ENCODE assay signal across 18 cellular contexts in the genomic region with DNA sequence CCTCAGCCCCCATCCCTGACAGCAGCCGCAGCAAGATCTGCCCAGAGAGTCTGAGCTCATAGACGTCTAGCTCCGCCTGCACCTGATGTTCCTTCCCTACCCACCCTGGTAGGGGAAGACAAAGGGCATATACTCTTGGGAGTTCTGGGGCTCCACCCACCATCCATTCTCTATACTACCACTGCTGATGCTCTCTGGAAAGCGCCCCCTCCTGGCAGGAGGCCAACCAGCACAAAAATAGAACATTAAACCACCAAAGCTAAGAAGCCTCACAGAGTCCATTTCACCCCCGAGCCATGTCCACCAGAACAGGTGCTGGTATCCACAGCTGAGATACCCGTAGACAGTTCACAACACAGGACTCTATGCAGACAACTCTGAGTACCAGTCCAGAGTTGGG.
"Had no signal": no experiment of that assay in that cellular context is flagged by ENCODE, and none has a peak within 500 bp of the region (broad histone marks: within the 10 kb centered on the region; RNA-seq: fewer than 3 reads in every experiment).

No MANE protein-coding gene starts in this region.

- H3K4me3 ChIP-seq: esophagus muscularis mucosa, lung, tibial artery, uterus had no signal

- H3K27ac Mint-ChIP-seq: activated CD8-positive, alpha-beta T cell treated with anti-CD3 and anti-CD28 coated beads for 36 hours; activated naive CD8-positive, alpha-beta T cell treated with anti-CD3 and anti-CD28 coated beads, Interleukin-2, amount 10 ng/mL, durations not matched to agents 7 days and 5 days; activated T-cell treated with anti-CD3 and anti-CD28 coated beads, Interleukin-2, amount 50 U/mL, for 72 hours had no signal

- DNase-seq: activated CD4-positive, alpha-beta T cell treated with anti-CD3 and anti-CD28 coated beads for 4 hours; activated CD8-positive, alpha-beta memory T cell treated with anti-CD3 and anti-CD28 coated beads, Interleukin-2, amount 50 U/mL, for 4 hours; activated CD8-positive, alpha-beta T cell treated with anti-CD3 and anti-CD28 coated beads for 36 hours; activated naive CD8-positive, alpha-beta T cell treated with anti-CD3 and anti-CD28 coated beads, Interleukin-2, amount 10 ng/mL, durations not matched to agents 7 days and 5 days; activated T-cell treated with anti-CD3 and anti-CD28 coated beads, Interleukin-2, amount 50 U/mL, for 72 hours; anterior cingulate cortex; cerebellar nuclear complex; dermis blood vessel endothelial cell; left colon; naive B cell; posterior cingulate gyrus; right cardiac atrium; small intestine; tibial artery; uterus had no signal

- H3K36me3 ChIP-seq: esophagus muscularis mucosa, tibial artery, uterus had no signal

- ATAC-seq: activated CD8-positive, alpha-beta T cell treated with anti-CD3 and anti-CD28 coated beads for 36 hours; activated T-cell treated with anti-CD3 and anti-CD28 coated beads, Interleukin-2, amount 50 U/mL, for 72 hours; left colon; right cardiac atrium had no signal

- H3K27me3 Mint-ChIP-seq: activated CD8-positive, alpha-beta T cell treated with anti-CD3 and anti-CD28 coated beads for 36 hours; activated naive CD8-positive, alpha-beta T cell treated with anti-CD3 and anti-CD28 coated beads, Interleukin-2, amount 10 ng/mL, durations not matched to agents 7 days and 5 days; naive B cell had no signal

- H3K4me1 Mint-ChIP-seq: activated naive CD8-positive, alpha-beta T cell treated with anti-CD3 and anti-CD28 coated beads, Interleukin-2, amount 10 ng/mL, durations not matched to agents 7 days and 5 days; naive B cell had no signal

- H3K9me3 ChIP-seq: esophagus muscularis mucosa, tibial artery, uterus had no signal

- H3K4me1 ChIP-seq: esophagus muscularis mucosa, tibial artery, uterus had no signal

- H3K4me3 Mint-ChIP-seq: activated CD8-positive, alpha-beta T cell treated with anti-CD3 and anti-CD28 coated beads for 36 hours; activated naive CD8-positive, alpha-beta T cell treated with anti-CD3 and anti-CD28 coated beads, Interleukin-2, amount 10 ng/mL, durations not matched to agents 7 days and 5 days; activated T-cell treated with anti-CD3 and anti-CD28 coated beads, Interleukin-2, amount 50 U/mL, for 72 hours; naive B cell had no signal

- H3K27me3 ChIP-seq: esophagus muscularis mucosa, tibial artery, uterus had no signal

- H3K27ac ChIP-seq: esophagus muscularis mucosa, tibial artery, uterus, VCaP had no signal

- H3K36me3 Mint-ChIP-seq: activated naive CD8-positive, alpha-beta T cell treated with anti-CD3 and anti-CD28 coated beads, Interleukin-2, amount 10 ng/mL, durations not matched to agents 7 days and 5 days; naive B cell had no signal
